ENCODE assay signal across 27 cellular contexts in the genomic region with DNA sequence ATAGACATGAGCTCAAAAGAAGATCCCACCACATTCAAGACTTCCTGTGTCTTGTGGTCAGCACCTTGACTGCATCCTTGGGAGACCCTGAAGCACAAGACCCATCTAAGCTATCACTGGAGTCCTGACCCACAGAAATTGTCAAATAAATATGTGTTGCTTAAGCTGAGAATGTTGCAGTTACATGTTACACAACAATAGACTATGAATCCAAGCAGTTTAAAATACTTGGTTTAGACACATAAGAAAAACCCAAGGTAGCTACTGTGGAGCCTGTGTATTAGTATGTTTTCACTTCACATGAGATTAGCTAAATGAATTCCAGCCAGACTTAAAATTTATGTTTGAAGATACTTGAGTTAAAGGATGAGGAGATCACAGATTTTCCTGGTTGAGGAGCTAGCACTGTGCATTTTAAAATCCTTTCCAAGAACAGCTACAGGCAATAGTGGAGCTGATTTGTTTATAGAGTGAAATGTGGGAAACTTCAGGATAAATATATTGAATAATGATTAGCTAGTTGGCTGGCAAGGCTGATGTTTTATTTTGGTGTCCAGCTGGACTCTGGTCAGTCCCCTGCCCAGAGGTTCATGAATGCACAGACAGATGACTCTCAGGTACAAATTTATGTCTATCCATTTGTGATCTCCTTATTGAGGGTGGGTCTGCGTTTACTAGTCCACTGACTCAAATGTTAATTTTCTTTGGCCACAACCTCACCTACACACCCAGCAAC.
"Had no signal": no experiment of that assay in that cellular context is flagged by ENCODE, and none has a peak within 500 bp of the region (broad histone marks: within the 10 kb centered on the region; RNA-seq: fewer than 3 reads in every experiment).

No MANE protein-coding gene starts in this region.

- FAIRE-seq: urothelium cell line had no signal

- H3K27ac ChIP-seq: stomach, suprapubic skin, testis, thoracic aorta, thyroid gland, tibial artery, tibial nerve, transverse colon, upper lobe of left lung, upper lobe of right lung, uterus, vagina had no signal

- H3K9me3 ChIP-seq: stomach, suprapubic skin, testis, thoracic aorta, thyroid gland, tibial artery, tibial nerve, transverse colon, upper lobe of left lung, upper lobe of right lung, uterus, vagina had no signal

- H3K27me3 ChIP-seq: stomach, suprapubic skin, testis, thyroid gland, tibial artery, tibial nerve, transverse colon, upper lobe of left lung, upper lobe of right lung, uterus, vagina had no signal

- H3K4me3 ChIP-seq: stomach, suprapubic skin, testis, thoracic aorta, thyroid gland, tibial artery, tibial nerve, transverse colon, upper lobe of left lung, upper lobe of right lung, uterus, vagina had no signal

- H3K4me1 ChIP-seq: stomach, suprapubic skin, testis, thyroid gland, tibial artery, tibial nerve, transverse colon, upper lobe of left lung, upper lobe of right lung, uterus, vagina had no signal

- DNase-seq: stimulated activated CD4-positive, alpha-beta T cell treated with anti-CD3 and anti-CD28 coated beads, Interleukin-2, amount 100 ng/mL, for 48 hours; stimulated activated CD4-positive, alpha-beta T cell treated with anti-CD3 and anti-CD28 coated beads, Interleukin-4, amount 100 ng/mL, for 1 hour; stimulated activated CD4-positive, alpha-beta T cell treated with anti-CD3 and anti-CD28 coated beads, Interleukin-4, amount 100 ng/mL, for 24 hours; stimulated activated CD4-positive, alpha-beta T cell treated with anti-CD3 and anti-CD28 coated beads, Interleukin-4, amount 100 ng/mL, for 4 hours; stimulated activated CD8-positive, alpha-beta memory T cell treated with anti-CD3 and anti-CD28 coated beads, Interleukin-4, amount 100 ng/mL, for 48 hours; stimulated activated naive B cell treated with anti-CD40 and anti-IgM and Interleukin-4, amounts not matched to agents 10 μg/mL and 1 μg/mL and 100 μg/mL, for 72 hours; stimulated activated naive CD4-positive, alpha-beta T cell; stimulated activated naive CD4-positive, alpha-beta T cell treated with Interleukin-2 at 50 U/mL for 16 hours; stimulated activated naive CD8-positive, alpha-beta T cell treated with anti-CD3 and anti-CD28 coated beads, Interleukin-15, amount 100 ng/mL, for 72 hours; stimulated activated naive CD8-positive, alpha-beta T cell treated with anti-CD3 and anti-CD28 coated beads, Interleukin-15, Interleukin-2, amounts not matched to agents 100 U/mL and 50 U/mL, for 24 hours; stomach; substantia nigra; testis; thyroid gland; tibial artery; transverse colon; trophoblast cell; upper lobe of left lung; upper lobe of right lung; uterus had no signal

- H3K36me3 ChIP-seq: stomach, suprapubic skin, thoracic aorta, thyroid gland, tibial artery, tibial nerve, transverse colon, upper lobe of left lung, upper lobe of right lung, uterus, vagina had no signal

- ATAC-seq: stimulated activated effector memory CD8-positive, alpha-beta T cell treated with anti-CD3 and anti-CD28 coated beads, Interleukin-12 subunit alpha, Interleukin-12 subunit beta, amount 100 ng/mL, for 72 hours; stimulated activated memory B cell treated with anti-CD40 and anti-IgM and Interleukin-4, amounts not matched to agents 10 μg/mL and 1 μg/mL and 100 μg/mL, for 72 hours; stimulated activated naive B cell treated with anti-CD40 and anti-IgM and Interleukin-4, amounts not matched to agents 10 μg/mL and 1 μg/mL and 100 μg/mL, for 72 hours; stimulated activated naive CD8-positive, alpha-beta T cell treated with anti-CD3 and anti-CD28 coated beads, Interleukin-15, amount 100 ng/mL, for 72 hours; stimulated activated naive CD8-positive, alpha-beta T cell treated with anti-CD3 and anti-CD28 coated beads, Interleukin-15, Interleukin-2, amounts not matched to agents 100 U/mL and 50 U/mL, for 24 hours; upper lobe of right lung had no signal
